In the genomic region with DNA sequence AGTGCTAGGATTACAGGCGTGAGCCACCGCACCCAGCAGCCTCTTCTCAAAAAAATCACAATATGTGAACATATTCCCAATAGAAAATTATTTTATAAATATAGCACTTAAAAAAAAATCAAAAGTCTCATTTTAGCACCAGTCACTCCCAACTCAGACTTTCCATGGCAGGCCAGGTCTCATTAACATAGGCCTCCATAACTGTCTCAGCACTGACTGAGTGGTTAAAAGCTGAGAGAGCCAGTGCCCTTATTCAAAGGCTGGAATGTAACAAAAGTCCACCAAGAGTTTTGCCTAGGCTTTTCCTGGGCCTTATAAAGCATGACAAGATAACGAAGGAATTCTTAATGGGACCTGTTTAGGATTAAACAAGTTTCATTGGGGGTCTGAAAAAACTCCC, we compare ENCODE assay signal across 19 cellular contexts.
"Had no signal": no experiment of that assay in that cellular context is flagged by ENCODE, and none has a peak within 500 bp of the region (broad histone marks: within the 10 kb centered on the region; RNA-seq: fewer than 3 reads in every experiment).

No MANE protein-coding gene starts in this region.

- H3K4me1 ChIP-seq: foreskin keratinocyte, left ventricle myocardium inferior, lower lobe of right lung, psoas muscle, sigmoid colon, stomach, transverse colon had no signal

- H3K9me3 ChIP-seq: lower lobe of right lung, neutrophil, psoas muscle, sigmoid colon had no signal

- H3K36me3 ChIP-seq: neutrophil, sigmoid colon, thoracic aorta, transverse colon had no signal

- H3K4me3 ChIP-seq: left ventricle myocardium inferior, lower lobe of right lung, psoas muscle, sigmoid colon, skin epidermis, stomach, thoracic aorta, transverse colon had no signal

- DNase-seq: foreskin keratinocyte; immature natural killer cell; left ventricle myocardium inferior; lower lobe of right lung; mesenchymal stem cell; midbrain; naive B cell; psoas muscle; sigmoid colon; stimulated activated CD4-positive, alpha-beta T cell treated with anti-CD3 and anti-CD28 coated beads, Interleukin-2, amount 100 ng/mL, for 24 hours; stimulated activated CD4-positive, alpha-beta T cell treated with anti-CD3 and anti-CD28 coated beads, Interleukin-4, amount 100 ng/mL, for 4 hours; stimulated activated naive CD4-positive, alpha-beta T cell; stomach; substantia nigra; transverse colon had no signal

- H3K27ac Mint-ChIP-seq: dendritic cell treated with granulocyte-macrophage colony-stimulating factor and Interleukin-4, amounts not matched to agents 40 ng/mL and 50 ng/mL, for 4 days; immature natural killer cell had no signal

- H3K27ac ChIP-seq: foreskin keratinocyte, left ventricle myocardium inferior, lower lobe of right lung, neutrophil, psoas muscle, sigmoid colon, skin epidermis, stomach, thoracic aorta, transverse colon had no signal

- ATAC-seq: foreskin keratinocyte, psoas muscle had no signal

- H3K27me3 Mint-ChIP-seq: dendritic cell treated with granulocyte-macrophage colony-stimulating factor and Interleukin-4, amounts not matched to agents 40 ng/mL and 50 ng/mL, for 4 days; naive B cell had no signal

- H3K27me3 ChIP-seq: foreskin keratinocyte, neutrophil, sigmoid colon, stomach, transverse colon had no signal

- H3K36me3 Mint-ChIP-seq: immature natural killer cell had no signal

- H3K9me3 Mint-ChIP-seq: immature natural killer cell had no signal

- H3K4me3 Mint-ChIP-seq: dendritic cell treated with granulocyte-macrophage colony-stimulating factor and Interleukin-4, amounts not matched to agents 40 ng/mL and 50 ng/mL, for 4 days; immature natural killer cell had no signal

- H3K4me1 Mint-ChIP-seq: immature natural killer cell had no signal
